In the genomic region with DNA sequence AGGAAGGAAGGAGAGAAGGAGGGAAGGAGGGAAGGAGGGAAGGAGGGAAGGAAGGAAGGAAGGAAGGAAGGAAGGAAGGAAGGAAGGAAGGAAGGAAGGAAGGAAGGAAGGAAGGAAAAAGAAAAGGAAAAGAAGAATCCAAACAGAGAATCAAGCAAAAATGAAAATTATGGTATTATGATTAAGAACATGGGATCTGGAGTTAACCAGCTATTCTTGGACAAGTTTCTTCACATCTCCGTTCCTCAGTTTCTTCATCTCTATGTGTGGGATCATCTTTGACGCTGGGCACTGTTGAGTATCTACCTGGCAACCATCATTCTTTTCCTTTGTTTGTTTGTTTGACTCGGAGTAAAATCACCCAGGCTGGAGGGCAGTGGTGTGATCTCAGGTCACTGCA, we compare ENCODE assay signal across 5 cellular contexts.
"Had no signal": no experiment of that assay in that cellular context is flagged by ENCODE, and none has a peak within 500 bp of the region (broad histone marks: within the 10 kb centered on the region; RNA-seq: fewer than 3 reads in every experiment).

No MANE protein-coding gene starts in this region.

- ATAC-seq: K562 had no signal

- H3K9ac ChIP-seq: KMS-11 had no signal

- FAIRE-seq: K562 had no signal

- H3K4me3 ChIP-seq: K562 had no signal

- H3K4me2 ChIP-seq: KMS-11 had no signal

- DNase-seq: KBM-7, KG1 had no signal

- H3K27ac ChIP-seq: HL-60, KMS-11 had no signal
